Comparison of ENCODE assay signal across 22 cellular contexts in the genomic region with DNA sequence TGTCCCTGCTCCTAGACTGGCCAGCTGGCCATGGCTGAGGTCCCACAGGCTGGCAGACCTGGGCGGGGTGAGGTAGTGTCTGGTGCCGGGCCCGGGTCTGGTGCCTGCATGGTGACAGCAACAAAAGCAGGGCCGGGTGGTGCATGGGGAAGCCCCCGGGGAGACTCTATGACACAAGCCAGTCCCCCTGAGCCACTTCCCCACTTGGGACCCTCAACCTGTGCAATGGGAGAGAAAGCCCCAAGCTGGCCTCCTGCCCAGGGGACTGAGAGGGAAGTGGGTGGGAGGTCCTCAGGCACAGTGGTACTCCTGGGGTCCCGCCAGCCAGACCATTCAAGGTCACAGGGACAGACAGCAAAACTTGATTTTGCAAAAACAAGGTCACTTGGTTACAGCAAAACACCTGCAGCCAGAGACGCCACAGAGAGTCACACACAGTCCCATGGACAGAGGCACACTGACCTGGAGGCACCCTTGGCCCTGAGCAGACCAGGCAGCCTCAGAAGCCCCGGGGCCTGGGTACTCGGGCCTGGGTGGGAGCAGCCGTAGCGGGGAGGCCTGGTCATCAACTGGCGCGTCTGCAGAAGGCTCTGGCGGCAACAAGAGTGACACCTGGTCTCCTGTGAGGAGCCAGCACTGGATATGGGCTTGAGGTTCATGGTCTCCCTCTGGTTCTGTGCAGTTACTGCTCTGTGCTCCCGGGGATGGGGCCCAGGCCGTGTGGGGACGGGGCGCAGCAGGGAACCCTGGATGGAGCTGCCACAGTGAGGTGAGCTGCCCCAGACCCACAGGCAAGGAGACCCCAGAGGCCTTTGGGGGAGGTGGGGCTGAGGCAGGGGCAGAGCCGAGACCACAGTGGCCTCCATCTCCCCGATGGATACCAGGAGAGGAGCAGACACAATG.
DNase-seq lines count a peak whose midpoint lies in the region; ATAC-seq and TF ChIP-seq lines count a peak whose summit lies in the region.
"Had no signal": no experiment of that assay in that cellular context is flagged by ENCODE, and none has a peak within 500 bp of the region (broad histone marks: within the 10 kb centered on the region; RNA-seq: fewer than 3 reads in every experiment).

No MANE protein-coding gene starts in this region.

- H3K27me3 ChIP-seq in ascending aorta (no peaks in the 10 kb centered on the region), lung (ENCODE audit: control insufficient read depth, insufficient read depth) (no peaks in the 10 kb centered on the region), spleen (replicated peaks in 1 of 7) (no peaks in the 10 kb centered on the region), SK-N-SH (ENCODE audit: insufficient read depth) (no peaks in the 10 kb centered on the region)
- H3K27me3 ChIP-seq: upper lobe of left lung had no signal

- TF ChIP-seq EP300 in SK-N-SH (IDR thresholded peaks at IDR 0.05; ENCODE audit: borderline replicate concordance in 1 of 2, low read depth in 1 of 2, low read length in 1 of 2): no peak

- WGBS in lung, 2 donors: 88 to 91% methylated on average over 20 of the region's 20 CpGs
- WGBS in spleen, 5 donors: 82 to 85% (median 84%) methylated on average over 16 to 20 of the region's 20 CpGs
- 79% methylated on average over 6 of the region's 20 CpGs for WGBS in SK-N-SH (ENCODE audit: low lambda C conversion rate)

- H4K20me1 ChIP-seq in SK-N-SH (ENCODE audit: insufficient read depth): no peaks in the 10 kb centered on the region

- H3K27ac ChIP-seq in ascending aorta (peak overlapping the region; percentile 48 to 83), lung (ENCODE audit: low read depth in 1 of 2, low read length in 1 of 2) (peak overlapping the region in 1 of 2 donors; percentile 4), spleen (peak overlapping the region in 1 of 8 donors; percentile 42), SK-N-SH (ENCODE audit: low read depth in 2 of 2, low read length in 1 of 2) (no peak overlapping the region)
- H3K27ac ChIP-seq: skin epidermis had no signal

- DNase-seq in ascending aorta (ENCODE audit: low spot score in 2 of 2) (peak; percentile 7 to 62), Right ventricle myocardium superior (peak; percentile 42), lung (ENCODE audit: low spot score) (no peak), spleen (peak; percentile 64), SK-N-SH (no peak), HK-2 (ENCODE audit: unreplicated experiment) (no peak)
- DNase-seq: activated CD4-positive, alpha-beta T cell treated with anti-CD3 and anti-CD28 coated beads, Interleukin-2, amount 50 U/mL, for 4 hours; activated naive CD4-positive, alpha-beta T cell; AML-193; erythroblast; foreskin melanocyte; Kasumi-1; NCI-H1092; NCI-H1930; NCI-H226; NCI-H82; stimulated activated CD4-positive, alpha-beta T cell treated with anti-CD3 and anti-CD28 coated beads, Interleukin-4, amount 100 ng/mL, for 1 hour; upper lobe of left lung had no signal

- H3K4me2 ChIP-seq in SK-N-SH: no peak overlapping the region

- H3F3A ChIP-seq in SK-N-SH (replicated peaks; ENCODE audit: insufficient read depth): no peaks in the 10 kb centered on the region

- POLR2A ChIA-PET in SK-N-SH (lab: Yijun Ruan, JAX): no interaction called here

- peaks cover 0 to 5% of the 10 kb centered on the region in 2 donors for H3K9me3 ChIP-seq in ascending aorta
- H3K9me3 ChIP-seq in lung (ENCODE audit: control insufficient read depth in 2 of 2, insufficient read depth in 1 of 2, low read length in 1 of 2): peaks cover 0 to 4% of the 10 kb centered on the region in 2 donors
- peaks cover 0 to 20% (median under 1%) of the 10 kb centered on the region in 8 donors for H3K9me3 ChIP-seq in spleen
- H3K9me3 ChIP-seq in SK-N-SH: no peaks in the 10 kb centered on the region
- H3K9me3 ChIP-seq: HAP-1, upper lobe of left lung had no signal

- CTCF ChIA-PET in SK-N-SH (lab: Yijun Ruan, JAX): no interaction called here

- H3K36me3 ChIP-seq in ascending aorta (no peaks in the 10 kb centered on the region), lung (ENCODE audit: control insufficient read depth in 2 of 2, insufficient read depth in 2 of 2, low read length in 2 of 2) (no peaks in the 10 kb centered on the region), spleen (no peaks in the 10 kb centered on the region), SK-N-SH (replicated peaks in 1 of 2; ENCODE audit: control insufficient read depth in 1 of 2, insufficient read depth in 2 of 2, low read length in 1 of 2) (no peaks in the 10 kb centered on the region)
- H3K36me3 ChIP-seq: HAP-1, upper lobe of left lung had no signal

- no peaks in the 10 kb centered on the region for H3K79me2 ChIP-seq in SK-N-SH (ENCODE audit: insufficient read depth)

- no peak for TF ChIP-seq RAD21 in SK-N-SH (IDR thresholded peaks at IDR 0.05; ENCODE audit: low read length)

- H2AFZ ChIP-seq in SK-N-SH (ENCODE audit: low read depth): no peak overlapping the region

- peak; percentile 44 for ATAC-seq in Right ventricle myocardium superior (ENCODE audit: poor library complexity)
- peak; percentile 9 for ATAC-seq in lung (ENCODE audit: insufficient read depth, low FRiP score)
- no peak for ATAC-seq in GM19455 (IDR thresholded peaks at IDR 0.05; ENCODE audit: unreplicated experiment)

- TF ChIP-seq CTCF in ascending aorta (IDR thresholded peaks at IDR 0.05) (no peak), lung (IDR thresholded peaks at IDR 0.05; ENCODE audit: control extremely low read depth, extremely low read depth) (no peak), spleen (IDR thresholded peaks at IDR 0.05 in 8 of 11, conservative IDR thresholded peaks at IDR 0.05 in 3 of 11) (no peak), SK-N-SH (IDR thresholded peaks at IDR 0.05) (no peak)

- no peak for TF ChIP-seq POLR2A in spleen (IDR thresholded peaks at IDR 0.05)

- no peak overlapping the region for H3K9ac ChIP-seq in SK-N-SH

- H3K9me2 ChIP-seq in SK-N-SH: no peaks in the 10 kb centered on the region

- intact Hi-C loops in ascending aorta (cut with DNase I) (no loop called here), Right ventricle myocardium superior (cut with DNase I) (no loop called here), spleen (cut with DNase I; ENCODE audit: low total_unique reads) (no loop called here)

- H3K4me1 ChIP-seq in ascending aorta (peaks cover 10 to 18% of the 10 kb centered on the region in 2 donors), lung (ENCODE audit: control insufficient read depth in 2 of 2, insufficient read depth in 2 of 2, low read length in 2 of 2) (peaks cover 0 to 4% of the 10 kb centered on the region in 2 donors), spleen (peaks cover 0 to 5% (median 0%) of the 10 kb centered on the region in 6 donors), SK-N-SH (ENCODE audit: control insufficient read depth in 1 of 2, insufficient read depth in 2 of 2, low read depth in 1 of 2, low read length in 1 of 2) (peaks cover 0 to 13% of the 10 kb centered on the region in 2 experiments; a peak in 1 of 4 replicates)
- H3K4me1 ChIP-seq: Caco-2, HAP-1 had no signal

- H3K4me3 ChIP-seq in ascending aorta: no peak overlapping the region
- H3K4me3 ChIP-seq in lung: no peak overlapping the region
- no peak overlapping the region for H3K4me3 ChIP-seq in spleen
- H3K4me3 ChIP-seq in SK-N-SH (ENCODE audit: low read depth in 2 of 2, low read length in 1 of 2): no peak overlapping the region
- H3K4me3 ChIP-seq: HAP-1, skin epidermis, upper lobe of left lung had no signal

TF ChIP-seq in SK-N-SH, 30 proteins besides CTCF, POLR2A, EP300 and RAD21:
- TF ChIP-seq USF2 (IDR thresholded peaks at IDR 0.05; ENCODE audit: borderline replicate concordance, low read depth, low read length) (no peak), SIN3A (IDR thresholded peaks at IDR 0.05; ENCODE audit: borderline replicate concordance, low read depth, low read length) (no peak), TCF12 (IDR thresholded peaks at IDR 0.05) (no peak), ELF1 (IDR thresholded peaks at IDR 0.05) (no peak), PBX3 (IDR thresholded peaks at IDR 0.05) (no peak), FOXM1 (IDR thresholded peaks at IDR 0.05; ENCODE audit: low read depth) (no peak), POLR2AphosphoS5 (IDR thresholded peaks at IDR 0.05; ENCODE audit: low read depth, low read length) (no peak), YY1 (IDR thresholded peaks at IDR 0.05; ENCODE audit: low read depth) (no peak)
- TF ChIP-seq, protein P1, sequence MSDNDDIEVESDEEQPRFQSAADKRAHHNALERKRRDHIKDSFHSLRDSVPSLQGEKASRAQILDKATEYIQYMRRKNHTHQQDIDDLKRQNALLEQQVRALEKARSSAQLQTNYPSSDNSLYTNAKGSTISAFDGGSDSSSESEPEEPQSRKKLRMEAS (IDR thresholded peaks at IDR 0.05; ENCODE audit: low read depth): no peak

Comparison
In these comparisons a context has a peak if more than half of its experiments do, and no peak if none do; other contexts are left out.
1. DNase-seq: peak in ascending aorta (2 of 2), Right ventricle myocardium superior (single experiment) and spleen (single experiment); none in lung (single experiment), SK-N-SH (single experiment) and HK-2 (single experiment).
2. H3K27ac ChIP-seq: peak in ascending aorta (2 of 2); none in SK-N-SH (0 of 2).